ENCODE assay signal across 8 cellular contexts in genomic region chr12:104956870-104957301, GRCh38. TPM values are rescaled to one million over a fixed set of nuclear protein-coding genes. Genes with fewer than 3 reads are reported as not detected.
DNase-seq lines count a peak whose midpoint lies in the region; ATAC-seq, FAIRE-seq and TF ChIP-seq lines count a peak whose summit lies in the region.

No MANE protein-coding gene starts in this region.

- H3K27ac ChIP-seq in IMR-90 (ENCODE audit: insufficient read depth, low read length) = no peak overlapping the region

- dilution Hi-C loops in IMR-90 (cut with HindIII; ENCODE audit: low sequenced_read_pairs, unreplicated experiment) = no loop called here

- no peaks in the 10 kb centered on the region for H4K20me1 ChIP-seq in IMR-90 (ENCODE audit: insufficient read depth, low read length)

- H3K36me3 Mint-ChIP-seq in Caco-2 (ENCODE audit: insufficient read depth, unreplicated experiment) = peaks cover 8% of the 10 kb centered on the region
- H3K36me3 Mint-ChIP-seq in brain = no peaks in the 10 kb centered on the region
- H3K36me3 Mint-ChIP-seq in natural killer cell treated with Interleukin-12 subunit alpha and Interleukin-12 subunit beta and Interleukin-15 and Interleukin-18, amount 100 ng/mL, for 72 hours = no peaks in the 10 kb centered on the region

- CTCF ChIA-PET in Caco-2 (lab: Charles Lee) = no interaction called here
- CTCF ChIA-PET in IMR-90 (lab: Yijun Ruan, JAX) = no interaction called here

- BruUV-seq in Caco-2 (replicated peaks; lab: Mats Ljungman, UMichigan) = TSS peak; percentile 35
- BruUV-seq in IMR-90 (replicated peaks; lab: Mats Ljungman, UMichigan) = no TSS peak

- H2BK120ac ChIP-seq in IMR-90 (ENCODE audit: low read depth, low read length) = no peak overlapping the region

- H3K4ac ChIP-seq in IMR-90 (ENCODE audit: low read depth, low read length) = no peak overlapping the region

- no peak overlapping the region for H3K14ac ChIP-seq in IMR-90 (replicated peaks; ENCODE audit: low read depth, low read length)

- ATAC-seq in IMR-90 (ENCODE audit: low read depth) (no peak), HG02885 (IDR thresholded peaks at IDR 0.05; ENCODE audit: poor library complexity, unreplicated experiment) (no peak)
- ATAC-seq in natural killer cell treated with Interleukin-12 subunit alpha and Interleukin-12 subunit beta and Interleukin-15 and Interleukin-18, amount 100 ng/mL, for 72 hours = no peak

- H2BK5ac ChIP-seq in IMR-90 (ENCODE audit: low read depth, low read length, poor library complexity, severe bottlenecking) = no peak overlapping the region

- H3K56ac ChIP-seq in IMR-90 (ENCODE audit: extremely low read depth, insufficient read depth, low read length) = no peak overlapping the region

- DNase-seq in Caco-2 (no peak), IMR-90 (peak; percentile 24), mucosa of gallbladder (ENCODE audit: low spot score) (no peak), D341Med (ENCODE audit: low spot score) (no peak), urothelium cell line (ENCODE audit: low spot score) (no peak)
- DNase-seq in natural killer cell treated with Interleukin-12 subunit alpha and Interleukin-12 subunit beta and Interleukin-15 and Interleukin-18, amount 100 ng/mL, for 72 hours (ENCODE audit: low spot score) = no peak

- H3K79me1 ChIP-seq in IMR-90 (ENCODE audit: low read depth in 1 of 2, low read length in 2 of 2) = no peaks in the 10 kb centered on the region

- H3K36me3 ChIP-seq in Caco-2 (ENCODE audit: control insufficient read depth, insufficient read depth, low read length) (no peaks in the 10 kb centered on the region), IMR-90 (ENCODE audit: control insufficient read depth, insufficient read depth, low read length) (no peaks in the 10 kb centered on the region)

- no peak overlapping the region for H3K9ac ChIP-seq in IMR-90 (ENCODE audit: low read depth, low read length)

- H3K4me1 ChIP-seq in Caco-2 (peaks cover 42% of the 10 kb centered on the region), IMR-90 (ENCODE audit: control insufficient read depth, insufficient read depth, low read length) (peaks cover 10% of the 10 kb centered on the region)

- POLR2A ChIA-PET in Caco-2 (lab: Charles Lee) (no interaction called here), IMR-90 (lab: Charles Lee; ENCODE audit: unreplicated experiment) (no interaction called here)

- H3K9me3 Mint-ChIP-seq in Caco-2 (ENCODE audit: unreplicated experiment) = no peaks in the 10 kb centered on the region
- peaks cover 0 to 6% (median 0%) of the 10 kb centered on the region in 5 experiments for H3K9me3 Mint-ChIP-seq in brain
- no peaks in the 10 kb centered on the region for H3K9me3 Mint-ChIP-seq in natural killer cell treated with Interleukin-12 subunit alpha and Interleukin-12 subunit beta and Interleukin-15 and Interleukin-18, amount 100 ng/mL, for 72 hours

- H2AK5ac ChIP-seq in IMR-90 (ENCODE audit: low read depth, low read length) = no peak overlapping the region

- no CpG with 5 or more reads among the region's 7 CpGs for WGBS in IMR-90 (ENCODE audit: extremely low coverage in 2 of 2, insufficient read length in 1 of 2), 2 experiments

- peak overlapping the region; percentile 94 for H3K4me3 Mint-ChIP-seq in Caco-2 (ENCODE audit: unreplicated experiment)
- H3K4me3 Mint-ChIP-seq in brain = peak overlapping the region; percentile 82 to 97 (median 88)
- peak overlapping the region; percentile 86 for H3K4me3 Mint-ChIP-seq in natural killer cell treated with Interleukin-12 subunit alpha and Interleukin-12 subunit beta and Interleukin-15 and Interleukin-18, amount 100 ng/mL, for 72 hours

- H3K9me3 ChIP-seq in Caco-2 = no peaks in the 10 kb centered on the region
- H3K9me3 ChIP-seq in IMR-90 (ENCODE audit: control insufficient read depth, insufficient read depth, low read length) = no peaks in the 10 kb centered on the region

- peak overlapping the region; percentile 12; the same call in 1 of the 2 replicates for H3K4me2 ChIP-seq in IMR-90 (ENCODE audit: low read depth, low read length)

- intact Hi-C loops in Caco-2 (cut with micrococcal nuclease; ENCODE audit: unreplicated experiment) = loop anchor here (10.0 kb wide), 2 partner anchors 162 to 282 kb away; no protein-coding TSS in a partner anchor
- intact Hi-C loops in IMR-90 (cut with micrococcal nuclease) = no loop called here

- no peak overlapping the region for H2BK15ac ChIP-seq in IMR-90 (ENCODE audit: low read depth, low read length)

- in situ Hi-C loops in IMR-90 (cut with MboI; ENCODE audit: low sequenced_read_pairs) = no loop called here

- no peak overlapping the region for H3K18ac ChIP-seq in IMR-90 (ENCODE audit: low read depth, low read length)

- TF ChIP-seq RAD21 in IMR-90 (IDR thresholded peaks at IDR 0.05; ENCODE audit: low read length) = no peak

- peaks cover 33% of the 10 kb centered on the region for H3K4me1 Mint-ChIP-seq in Caco-2 (ENCODE audit: low read depth, unreplicated experiment)
- H3K4me1 Mint-ChIP-seq in brain = peaks cover 40% of the 10 kb centered on the region
- peaks cover 19 to 31% of the 10 kb centered on the region in 2 donors for H3K4me1 Mint-ChIP-seq in natural killer cell treated with Interleukin-12 subunit alpha and Interleukin-12 subunit beta and Interleukin-15 and Interleukin-18, amount 100 ng/mL, for 72 hours (ENCODE audit: low read depth in 2 of 2)

- H3K4me3 ChIP-seq in Caco-2 (ENCODE audit: low read depth, low read length) = no peak overlapping the region; the same call in 1 of the 2 replicates
- no peak overlapping the region for H3K4me3 ChIP-seq in IMR-90 (ENCODE audit: insufficient read depth, low read depth, low read length)

- H3K9me1 ChIP-seq in IMR-90 (ENCODE audit: insufficient read depth, low read length) = no peaks in the 10 kb centered on the region

- no peak for FAIRE-seq in urothelium cell line (lab: Jason Lieb, UNC)

- no peak overlapping the region for H2BK20ac ChIP-seq in IMR-90 (ENCODE audit: low read depth, low read length)

- H4K8ac ChIP-seq in IMR-90 (ENCODE audit: low read depth in 2 of 2, low read length in 2 of 2) = no peak overlapping the region

- no peak overlapping the region for H3K23ac ChIP-seq in IMR-90 (ENCODE audit: low read depth, low read length)

- TF ChIP-seq POLR2A in IMR-90 (IDR thresholded peaks at IDR 0.05; ENCODE audit: low read depth, low read length) = no peak

- no peak overlapping the region for H4K91ac ChIP-seq in IMR-90 (ENCODE audit: insufficient read depth, low read depth, low read length)

- H4K5ac ChIP-seq in IMR-90 (ENCODE audit: low read depth, low read length) = no peak overlapping the region

- no peaks in the 10 kb centered on the region for H3K27me3 Mint-ChIP-seq in Caco-2 (ENCODE audit: insufficient read depth, unreplicated experiment)
- H3K27me3 Mint-ChIP-seq in brain = peaks cover 22% of the 10 kb centered on the region
- H3K27me3 Mint-ChIP-seq in natural killer cell treated with Interleukin-12 subunit alpha and Interleukin-12 subunit beta and Interleukin-15 and Interleukin-18, amount 100 ng/mL, for 72 hours = peaks cover 20 to 30% of the 10 kb centered on the region in 2 donors

- H3K27ac Mint-ChIP-seq in Caco-2 (ENCODE audit: unreplicated experiment) = no peak overlapping the region
- peak overlapping the region; percentile 5 to 87 (median 79) for H3K27ac Mint-ChIP-seq in brain
- peak overlapping the region in 1 of 2 donors; percentile 67 for H3K27ac Mint-ChIP-seq in natural killer cell treated with Interleukin-12 subunit alpha and Interleukin-12 subunit beta and Interleukin-15 and Interleukin-18, amount 100 ng/mL, for 72 hours

- H3K27me3 ChIP-seq in Caco-2 (replicated peaks; ENCODE audit: control insufficient read depth, insufficient read depth, low read length) (no peaks in the 10 kb centered on the region), IMR-90 (ENCODE audit: control insufficient read depth, insufficient read depth, low read length) (peaks cover 24% of the 10 kb centered on the region)

- no peak overlapping the region for H2AFZ ChIP-seq in IMR-90 (replicated peaks; ENCODE audit: low read length, poor library complexity)

- no peak overlapping the region for H2AK9ac ChIP-seq in IMR-90 (replicated peaks; ENCODE audit: low read depth, low read length, poor library complexity)

- no peak for TF ChIP-seq CTCF in Caco-2 (IDR thresholded peaks at IDR 0.05; ENCODE audit: insufficient read depth in 1 of 2, low read depth in 1 of 2, low read length in 1 of 2, severe bottlenecking in 1 of 2, unreplicated experiment in 1 of 2)
- no peak for TF ChIP-seq CTCF in IMR-90 (conservative IDR thresholded peaks at IDR 0.05; ENCODE audit: low read depth, low read length)
- no peak for TF ChIP-seq CTCF in brain (conservative IDR thresholded peaks at IDR 0.05)

TF ChIP-seq in IMR-90, 13 proteins besides CTCF, POLR2A, EP300 and RAD21 (continues in another document):
- TF ChIP-seq BHLHE40 (IDR thresholded peaks at IDR 0.05; ENCODE audit: low read depth, low read length) (no peak), FOS (IDR thresholded peaks at IDR 0.05; ENCODE audit: low read depth, low read length) (no peak), MAFK (IDR thresholded peaks at IDR 0.05; ENCODE audit: low read depth, low read length) (no peak), ELK1 (IDR thresholded peaks at IDR 0.05; ENCODE audit: borderline replicate concordance, low read depth, low read length) (no peak)

RNA-seq across cellular contexts. Expression of gene SLC41A2, which starts 1.2 kb away (rescaled TPM):
- total RNA-seq in Caco-2 (2022) (21.6 and 24.9 TPM in 2 replicates), IMR-90 (2012; rRNA removed) (6.8 and 14.4 TPM in 2 replicates), mucosa of gallbladder (74.6 TPM)
- polyA plus RNA-seq in IMR-90 (2012; rRNA removed) (1.2 and 1.5 TPM in 2 replicates), brain (ENCODE audit: insufficient read depth, low read depth, low replicate concordance) (3.2 TPM)
- 0.56 and 1.0 TPM in 2 replicates for polyA plus RNA-seq in IMR-90 (2012; cell fraction: cytosol; rRNA removed)
- 0.37 and 1.00 TPM in 2 replicates for polyA plus RNA-seq in IMR-90 (2012; cell fraction: nucleus; rRNA removed; ENCODE audit: low replicate concordance)
- total RNA-seq in natural killer cell treated with Interleukin-12 subunit alpha and Interleukin-12 subunit beta and Interleukin-15 and Interleukin-18, amount 100 ng/mL, for 72 hours = 10 to 100 TPM; 14.9 to 17.6 TPM

RNA-seq across cellular contexts. Expression of gene NOPCHAP1, which starts 29.2 kb away (rescaled TPM):
- total RNA-seq in Caco-2 (2022) (23.0 TPM in 2 replicates), IMR-90 (2012; rRNA removed) (5.3 and 5.6 TPM in 2 replicates), mucosa of gallbladder (9.8 TPM)
- polyA plus RNA-seq in IMR-90 (2012; rRNA removed) (9.3 and 9.9 TPM in 2 replicates), brain (ENCODE audit: insufficient read depth, low read depth, low replicate concordance) (20.6 TPM)
- polyA plus RNA-seq in IMR-90 (2012; cell fraction: cytosol; rRNA removed) = 2.0 and 2.8 TPM in 2 replicates
- polyA plus RNA-seq in IMR-90 (2012; cell fraction: nucleus; rRNA removed; ENCODE audit: low replicate concordance) = 1.1 and 1.9 TPM in 2 replicates
- total RNA-seq in natural killer cell treated with Interleukin-12 subunit alpha and Interleukin-12 subunit beta and Interleukin-15 and Interleukin-18, amount 100 ng/mL, for 72 hours = 10 to 100 TPM; 20.6 to 30.2 TPM
